ENCODE assay signal across 7 cellular contexts in genomic region chr14:70254476-70254961, GRCh38.
DNase-seq lines count a peak whose midpoint lies in the region; ATAC-seq and TF ChIP-seq lines count a peak whose summit lies in the region.

No MANE protein-coding gene starts in this region.

- H3K27me3 Mint-ChIP-seq in endodermal cell (ENCODE audit: insufficient read depth): no peaks in the 10 kb centered on the region
- H3K27me3 Mint-ChIP-seq in naive thymus-derived CD4-positive, alpha-beta T cell: peaks cover 61 to 73% (median 65%) of the 10 kb centered on the region in 5 donors

- POLR2A ChIA-PET in naive thymus-derived CD4-positive, alpha-beta T cell (lab: Charles Lee): no interaction called here

- H3K36me3 ChIP-seq in endodermal cell (ENCODE audit: control insufficient read depth, insufficient read depth, low read length): no peaks in the 10 kb centered on the region
- H3K36me3 ChIP-seq in naive thymus-derived CD4-positive, alpha-beta T cell (ENCODE audit: control insufficient read depth in 2 of 3, insufficient read depth in 3 of 3, low read length in 3 of 3): no peaks in the 10 kb centered on the region

- no peaks in the 10 kb centered on the region for H3K9me3 ChIP-seq in endodermal cell (ENCODE audit: control insufficient read depth, low read length)
- H3K9me3 ChIP-seq in naive thymus-derived CD4-positive, alpha-beta T cell (ENCODE audit: control insufficient read depth in 2 of 3, low read length in 3 of 3): no peaks in the 10 kb centered on the region

- H3K27ac Mint-ChIP-seq in endodermal cell: no peak overlapping the region
- H3K27ac Mint-ChIP-seq in naive thymus-derived CD4-positive, alpha-beta T cell: no peak overlapping the region

- H3K4me3 ChIP-seq in endodermal cell (ENCODE audit: low read length): peak overlapping the region; percentile 74
- no peak overlapping the region for H3K4me3 ChIP-seq in naive thymus-derived CD4-positive, alpha-beta T cell (ENCODE audit: low read length)

- intact Hi-C loops in naive thymus-derived CD4-positive, alpha-beta T cell (cut with micrococcal nuclease): no loop called here

- TF ChIP-seq CTCF in GM10266 (IDR thresholded peaks at IDR 0.05; ENCODE audit: control insufficient read depth, insufficient read depth, low read depth, missing control alignments): no peak
- no peak for TF ChIP-seq CTCF in endodermal cell (conservative IDR thresholded peaks at IDR 0.05)

- no peaks in the 10 kb centered on the region for H3K27me3 ChIP-seq in endodermal cell (ENCODE audit: control insufficient read depth, insufficient read depth, low read length, poor library complexity, severe bottlenecking)
- H3K27me3 ChIP-seq in naive thymus-derived CD4-positive, alpha-beta T cell (ENCODE audit: control insufficient read depth in 2 of 2, insufficient read depth in 2 of 2, low read length in 2 of 2): no peaks in the 10 kb centered on the region

- CTCF ChIA-PET in naive thymus-derived CD4-positive, alpha-beta T cell (lab: Charles Lee): no interaction called here

- WGBS in endodermal cell (ENCODE audit: insufficient coverage in 1 of 2, insufficient read length in 1 of 2), 2 experiments: 8 to 44% methylated on average over 4 to 26 of the region's 31 CpGs

- peak; percentile 59 for ATAC-seq in HG03108 (IDR thresholded peaks at IDR 0.05; ENCODE audit: unreplicated experiment)
- ATAC-seq in naive thymus-derived CD4-positive, alpha-beta T cell: peak; percentile 54
- no peak for ATAC-seq in GM18858 (IDR thresholded peaks at IDR 0.05; ENCODE audit: unreplicated experiment)

- H3K27ac ChIP-seq in endodermal cell (ENCODE audit: low read depth, low read length): no peak overlapping the region
- no peak overlapping the region for H3K27ac ChIP-seq in naive thymus-derived CD4-positive, alpha-beta T cell (ENCODE audit: low read depth, low read length)

- peaks cover 22% of the 10 kb centered on the region for H3K4me1 Mint-ChIP-seq in endodermal cell
- H3K4me1 Mint-ChIP-seq in naive thymus-derived CD4-positive, alpha-beta T cell: peaks cover 4 to 15% (median 8%) of the 10 kb centered on the region in 7 donors

- H3K36me3 Mint-ChIP-seq in endodermal cell (ENCODE audit: low read depth): no peaks in the 10 kb centered on the region
- peaks cover 0 to 8% (median 0%) of the 10 kb centered on the region in 5 donors for H3K36me3 Mint-ChIP-seq in naive thymus-derived CD4-positive, alpha-beta T cell

- peak; percentile 47 for DNase-seq in GM10266 (ENCODE audit: extremely low spot score)
- peak; percentile 82 for DNase-seq in RPMI8226
- peak; percentile 83 for DNase-seq in endodermal cell
- DNase-seq in naive thymus-derived CD4-positive, alpha-beta T cell: peak in 2 of 9 donors; percentile 1 to 11
- DNase-seq in stimulated activated naive CD4-positive, alpha-beta T cell treated with Interleukin-2 at 50 U/mL for 16 hours (lab: John Stamatoyannopoulos, UW): no peak

- no peak overlapping the region for H3K9ac ChIP-seq in endodermal cell (ENCODE audit: extremely low read depth, low read length, poor library complexity, severe bottlenecking)

- H3K4me3 Mint-ChIP-seq in endodermal cell: peak overlapping the region; percentile 54
- peak overlapping the region in 6 of 10 donors; percentile 30 to 78 (median 36) for H3K4me3 Mint-ChIP-seq in naive thymus-derived CD4-positive, alpha-beta T cell

- peaks cover 4% of the 10 kb centered on the region for H3K4me1 ChIP-seq in endodermal cell (ENCODE audit: control insufficient read depth, insufficient read depth, low read length)
- no peaks in the 10 kb centered on the region for H3K4me1 ChIP-seq in naive thymus-derived CD4-positive, alpha-beta T cell (ENCODE audit: control insufficient read depth in 2 of 2, insufficient read depth in 2 of 2, low read length in 2 of 2)

- H3K9me3 Mint-ChIP-seq in endodermal cell: peaks cover 9% of the 10 kb centered on the region
- peaks cover 0 to 22% (median 7%) of the 10 kb centered on the region in 11 donors for H3K9me3 Mint-ChIP-seq in naive thymus-derived CD4-positive, alpha-beta T cell
